Comparison of ENCODE assay signal across 8 cellular contexts in genomic region chr5:177427211-177427822, GRCh38. TPM values are rescaled to one million over a fixed set of nuclear protein-coding genes. Genes with fewer than 3 reads are reported as not detected.
A peak's percentile ranks its signal among the peaks of the same experiment; 100 is the strongest.
DNase-seq lines count a peak whose midpoint lies in the region; ATAC-seq and TF ChIP-seq lines count a peak whose summit lies in the region.

No MANE protein-coding gene starts in this region.

- H3K27ac Mint-ChIP-seq in Calu3 (ENCODE audit: unreplicated experiment) = peak overlapping the region; percentile 100
- peak overlapping the region; percentile 61 for H3K27ac Mint-ChIP-seq in central memory CD8-positive, alpha-beta T cell (ENCODE audit: low read depth)

- peaks cover 37% of the 10 kb centered on the region for H3K4me1 ChIP-seq in mucosa of stomach (ENCODE audit: control insufficient read depth, insufficient read depth, low read length)

- H3K4me1 Mint-ChIP-seq in Calu3 (ENCODE audit: low read depth, unreplicated experiment) = peaks cover 34% of the 10 kb centered on the region
- H3K4me1 Mint-ChIP-seq in central memory CD8-positive, alpha-beta T cell = peaks cover 59% of the 10 kb centered on the region

- no peaks in the 10 kb centered on the region for H3K27me3 ChIP-seq in mucosa of stomach (ENCODE audit: control insufficient read depth, insufficient read depth, low read length)

- no peaks in the 10 kb centered on the region for H3K9me3 ChIP-seq in mucosa of stomach (ENCODE audit: control insufficient read depth, low read length)

- no peak for ATAC-seq in central memory CD8-positive, alpha-beta T cell (replicated peaks; ENCODE audit: extremely low read depth, poor library complexity, severe bottlenecking)
- no peak for ATAC-seq in HG02981 (IDR thresholded peaks at IDR 0.05; ENCODE audit: unreplicated experiment)
- ATAC-seq in HG03571 (IDR thresholded peaks at IDR 0.05; ENCODE audit: unreplicated experiment) = no peak

- CTCF ChIA-PET in Calu3 (lab: Charles Lee) = interaction anchor here (1.2 to 3.6 kb wide), 6 partner anchors 10 to 99 kb away, joined by 3 to 33 read pairs (median 6); no protein-coding TSS in a partner anchor

- peak overlapping the region; percentile 94 for H3K9ac ChIP-seq in mucosa of stomach (ENCODE audit: low read length)

- DNase-seq in Calu3 (no peak), 8988T (no peak), epidermal melanocyte (ENCODE audit: insufficient read length, low spot score) (no peak)
- no peak for DNase-seq in Jurkat, Clone E6-1 (ENCODE audit: low read depth, low spot score)
- no peak for DNase-seq in central memory CD8-positive, alpha-beta T cell (ENCODE audit: low spot score in 2 of 2)

- TSS peak; percentile 75 for BruUV-seq in Calu3 (replicated peaks; lab: Mats Ljungman, UMichigan)

- intact Hi-C loops in Calu3 (cut with micrococcal nuclease; ENCODE audit: unreplicated experiment) = no loop called here

- H3K27me3 Mint-ChIP-seq in Calu3 (ENCODE audit: unreplicated experiment) = peaks cover 12% of the 10 kb centered on the region
- no peaks in the 10 kb centered on the region for H3K27me3 Mint-ChIP-seq in central memory CD8-positive, alpha-beta T cell

- peaks cover 63% of the 10 kb centered on the region for H3K36me3 Mint-ChIP-seq in Calu3 (ENCODE audit: insufficient read depth, unreplicated experiment)
- peaks cover 43% of the 10 kb centered on the region for H3K36me3 Mint-ChIP-seq in central memory CD8-positive, alpha-beta T cell (ENCODE audit: insufficient read depth)

- H3K9me3 Mint-ChIP-seq in Calu3 (ENCODE audit: low read depth, unreplicated experiment) = no peaks in the 10 kb centered on the region
- H3K9me3 Mint-ChIP-seq in central memory CD8-positive, alpha-beta T cell = no peaks in the 10 kb centered on the region

- peaks cover 3% of the 10 kb centered on the region for H3K36me3 ChIP-seq in mucosa of stomach (ENCODE audit: control insufficient read depth, insufficient read depth, low read length)

- H3K4me3 ChIP-seq in Jurkat, Clone E6-1 (ENCODE audit: low read length) = peak overlapping the region; percentile 79
- H3K4me3 ChIP-seq in mucosa of stomach (ENCODE audit: low read length) = peak overlapping the region; percentile 99

- no peak for TF ChIP-seq CTCF in Calu3 (IDR thresholded peaks at IDR 0.05; ENCODE audit: unreplicated experiment)

- peak overlapping the region; percentile 93 for H3K4me3 Mint-ChIP-seq in Calu3 (ENCODE audit: low read depth, unreplicated experiment)
- H3K4me3 Mint-ChIP-seq in central memory CD8-positive, alpha-beta T cell = peak overlapping the region; percentile 80

RNA-seq across cellular contexts. Expression of gene GRK6, which starts 0.8 kb away (rescaled TPM):
- total RNA-seq in Calu3 (2022) = 64.6 and 72.6 TPM in 2 replicates
- 117 TPM for polyA plus RNA-seq in Jurkat, Clone E6-1 (2012; ENCODE audit: insufficient read depth, insufficient read length)

RNA-seq across cellular contexts. Expression of gene F12, which starts 18.0 kb away (rescaled TPM):
- total RNA-seq in Calu3 (2022) = 14.3 and 20.2 TPM in 2 replicates
- 32.1 TPM for polyA plus RNA-seq in Jurkat, Clone E6-1 (2012; ENCODE audit: insufficient read depth, insufficient read length)

RNA-seq across cellular contexts. Expression of gene PRR7, which starts 19.3 kb away (rescaled TPM):
- 25.2 and 27.6 TPM in 2 replicates for total RNA-seq in Calu3 (2022)
- 10.9 TPM for polyA plus RNA-seq in Jurkat, Clone E6-1 (2012; ENCODE audit: insufficient read depth, insufficient read length)

RNA-seq across cellular contexts. Expression of gene PFN3, which starts 26.9 kb away (rescaled TPM):
- total RNA-seq in Calu3 (2022) = not detected in 2 replicates
- polyA plus RNA-seq in Jurkat, Clone E6-1 (2012; ENCODE audit: insufficient read depth, insufficient read length) = not detected

RNA-seq across cellular contexts. Expression of gene SLC34A1, which starts 43.1 kb away (rescaled TPM):
- 0.19 and 0.64 TPM in 2 replicates for total RNA-seq in Calu3 (2022)
- not detected for polyA plus RNA-seq in Jurkat, Clone E6-1 (2012; ENCODE audit: insufficient read depth, insufficient read length)
